In genomic region chr17:21029515-21029914, GRCh38 we compare ENCODE assay signal across 10 cellular contexts.
DNase-seq lines count a peak whose midpoint lies in the region; ATAC-seq, FAIRE-seq and TF ChIP-seq lines count a peak whose summit lies in the region.
"Had no signal": no experiment of that assay in that cellular context is flagged by ENCODE, and none has a peak within 500 bp of the region (broad histone marks: within the 10 kb centered on the region; RNA-seq: fewer than 3 reads in every experiment).

No MANE protein-coding gene starts in this region.

- H3K4me3 ChIP-seq in subcutaneous abdominal adipose tissue (ENCODE audit: low read depth in 1 of 5, low read length in 5 of 5) = no peak overlapping the region
- H3K4me3 ChIP-seq: mucosa of descending colon had no signal

- H3K27ac ChIP-seq in layer of hippocampus (ENCODE audit: low read depth, low read length) (peak overlapping the region; percentile 21), subcutaneous abdominal adipose tissue (ENCODE audit: low read depth, low read length) (peak overlapping the region; percentile 68)

- H3K36me3 ChIP-seq in subcutaneous abdominal adipose tissue (ENCODE audit: control insufficient read depth in 5 of 5, insufficient read depth in 5 of 5, low read length in 5 of 5) = peaks cover 12 to 42% (median 37%) of the 10 kb centered on the region in 5 donors

- peaks cover 9 to 54% (median 47%) of the 10 kb centered on the region in 5 donors for H3K4me1 ChIP-seq in subcutaneous abdominal adipose tissue (ENCODE audit: control insufficient read depth in 5 of 5, insufficient read depth in 5 of 5, low read length in 5 of 5)

- H3K27me3 ChIP-seq in layer of hippocampus (ENCODE audit: control insufficient read depth, insufficient read depth, low read length) = no peaks in the 10 kb centered on the region
- no peaks in the 10 kb centered on the region for H3K27me3 ChIP-seq in subcutaneous abdominal adipose tissue (ENCODE audit: control insufficient read depth in 5 of 5, insufficient read depth in 4 of 5, low read length in 5 of 5)

- no peaks in the 10 kb centered on the region for H3K9me3 Mint-ChIP-seq in activated naive CD4-positive, alpha-beta T cell treated with anti-CD3 and anti-CD28 coated beads, Interleukin-2, amount 50 U/mL, for 24 hours
- H3K9me3 Mint-ChIP-seq in activated naive CD8-positive, alpha-beta T cell treated with anti-CD3 and anti-CD28 coated beads, Interleukin-2, amount 50 U/mL, for 24 hours = no peaks in the 10 kb centered on the region

- no peak for DNase-seq in activated naive CD4-positive, alpha-beta T cell treated with anti-CD3 and anti-CD28 coated beads, Interleukin-2, amount 50 U/mL, for 16 hours
- DNase-seq in activated naive CD8-positive, alpha-beta T cell treated with anti-CD3 and anti-CD28 coated beads, Interleukin-2, amount 50 U/mL, for 24 hours = no peak
- no peak for DNase-seq in effector CD4-positive, alpha-beta T cell
- no peak for DNase-seq in D721Med (ENCODE audit: insufficient read length, low spot score)
- no peak for DNase-seq in NCI-H510A treated with DMSO at 0.1 percent for 48 hours (lab: John Stamatoyannopoulos, UW)
- DNase-seq: AML-193, mucosa of descending colon had no signal

- no peak for FAIRE-seq in D721Med (lab: Jason Lieb, UNC)

- no peak for TF ChIP-seq CTCF in D721Med (IDR thresholded peaks at IDR 0.05; ENCODE audit: insufficient read depth, missing control alignments)

- peak overlapping the region; percentile 77 for H3K27ac Mint-ChIP-seq in activated naive CD4-positive, alpha-beta T cell treated with anti-CD3 and anti-CD28 coated beads, Interleukin-2, amount 50 U/mL, for 24 hours
- H3K27ac Mint-ChIP-seq in activated naive CD8-positive, alpha-beta T cell treated with anti-CD3 and anti-CD28 coated beads, Interleukin-2, amount 50 U/mL, for 24 hours = peak overlapping the region; percentile 76

- H3K9me3 ChIP-seq in subcutaneous abdominal adipose tissue (ENCODE audit: control insufficient read depth in 5 of 5, low read length in 5 of 5) = no peaks in the 10 kb centered on the region
- H3K9me3 ChIP-seq: mucosa of descending colon had no signal

- H3K27me3 Mint-ChIP-seq in activated naive CD4-positive, alpha-beta T cell treated with anti-CD3 and anti-CD28 coated beads, Interleukin-2, amount 50 U/mL, for 24 hours = no peaks in the 10 kb centered on the region
- H3K27me3 Mint-ChIP-seq in activated naive CD8-positive, alpha-beta T cell treated with anti-CD3 and anti-CD28 coated beads, Interleukin-2, amount 50 U/mL, for 24 hours = no peaks in the 10 kb centered on the region

- peak; percentile 31 for ATAC-seq in activated naive CD8-positive, alpha-beta T cell treated with anti-CD3 and anti-CD28 coated beads, Interleukin-2, amount 50 U/mL, for 24 hours

- H3K36me3 Mint-ChIP-seq in activated naive CD4-positive, alpha-beta T cell treated with anti-CD3 and anti-CD28 coated beads, Interleukin-2, amount 50 U/mL, for 24 hours = peaks cover 5% of the 10 kb centered on the region
- H3K36me3 Mint-ChIP-seq in activated naive CD8-positive, alpha-beta T cell treated with anti-CD3 and anti-CD28 coated beads, Interleukin-2, amount 50 U/mL, for 24 hours (ENCODE audit: low read depth) = peaks cover 56% of the 10 kb centered on the region

- peak overlapping the region in 2 of 5 donors; percentile 26 to 55 for H3K9ac ChIP-seq in subcutaneous abdominal adipose tissue (ENCODE audit: low read length in 5 of 5)

- H3K4me1 Mint-ChIP-seq in activated naive CD4-positive, alpha-beta T cell treated with anti-CD3 and anti-CD28 coated beads, Interleukin-2, amount 50 U/mL, for 24 hours = peaks cover 74% of the 10 kb centered on the region
- H3K4me1 Mint-ChIP-seq in activated naive CD8-positive, alpha-beta T cell treated with anti-CD3 and anti-CD28 coated beads, Interleukin-2, amount 50 U/mL, for 24 hours = peaks cover 76% of the 10 kb centered on the region

- peak overlapping the region; percentile 27 for H3K4me3 Mint-ChIP-seq in activated naive CD4-positive, alpha-beta T cell treated with anti-CD3 and anti-CD28 coated beads, Interleukin-2, amount 50 U/mL, for 24 hours
- no peak overlapping the region for H3K4me3 Mint-ChIP-seq in activated naive CD8-positive, alpha-beta T cell treated with anti-CD3 and anti-CD28 coated beads, Interleukin-2, amount 50 U/mL, for 24 hours
